In genomic region chr17:82698065-82698973, GRCh38 we compare ENCODE assay signal across 8 cellular contexts. TPM values are rescaled to one million over a fixed set of nuclear protein-coding genes. Genes with fewer than 3 reads are reported as not detected.
DNase-seq lines count a peak whose midpoint lies in the region; ATAC-seq lines count a peak whose summit lies in the region.

Gene RAB40B (minus strand): TSS chr17:82698698. CDS start chr17:82698596, 102 bp downstream.

- H3K9me3 ChIP-seq in BLaER1, result peaks cover 38% of the 10 kb centered on the region

- peaks cover 21% of the 10 kb centered on the region for H4K20me1 ChIP-seq in BLaER1

- peaks cover 12% of the 10 kb centered on the region for H3K27me3 Mint-ChIP-seq in activated CD4-positive, alpha-beta T cell treated with anti-CD3 and anti-CD28 coated beads, Interleukin-2, amount 10 ng/mL, durations not matched to agents 7 days and 5 days

- H3K9me3 Mint-ChIP-seq in activated CD4-positive, alpha-beta T cell treated with anti-CD3 and anti-CD28 coated beads, Interleukin-2, amount 10 ng/mL, durations not matched to agents 7 days and 5 days, result peaks cover 9% of the 10 kb centered on the region

- H3K27me3 ChIP-seq in BLaER1 (peaks cover 40% of the 10 kb centered on the region), layer of hippocampus (ENCODE audit: control insufficient read depth, insufficient read depth, low read length) (no peaks in the 10 kb centered on the region)

- H3K27ac ChIP-seq in BLaER1 (no peak within 1 kb of the TSS), layer of hippocampus (ENCODE audit: low read depth, low read length) (peak within 1 kb of the TSS; percentile 69)

- peak within 1 kb of the TSS; percentile 78 for H3K4me3 Mint-ChIP-seq in activated CD4-positive, alpha-beta T cell treated with anti-CD3 and anti-CD28 coated beads, Interleukin-2, amount 10 ng/mL, durations not matched to agents 7 days and 5 days

- peak within 1 kb of the TSS; percentile 73 for H3K4me3 ChIP-seq in BLaER1

- POLR2A ChIA-PET in activated CD4-positive, alpha-beta T cell treated with anti-CD3 and anti-CD28 coated beads, Interleukin-2, amount 10 ng/mL, durations not matched to agents 7 days and 5 days (lab: Charles Lee), result no interaction called here

- peaks cover 5% of the 10 kb centered on the region for H3K4me1 Mint-ChIP-seq in activated CD4-positive, alpha-beta T cell treated with anti-CD3 and anti-CD28 coated beads, Interleukin-2, amount 10 ng/mL, durations not matched to agents 7 days and 5 days

- ATAC-seq in HG03442 (IDR thresholded peaks at IDR 0.05; ENCODE audit: unreplicated experiment), result peak; percentile 94

- peak within 1 kb of the TSS; percentile 50 for H3K27ac Mint-ChIP-seq in activated CD4-positive, alpha-beta T cell treated with anti-CD3 and anti-CD28 coated beads, Interleukin-2, amount 10 ng/mL, durations not matched to agents 7 days and 5 days

- peaks cover 42% of the 10 kb centered on the region for H3K4me1 ChIP-seq in BLaER1

- DNase-seq in GM19240 (ENCODE audit: insufficient read length, low spot score) (peak; percentile 99), NCI-H510A treated with DMSO at 0.1 percent for 48 hours (lab: John Stamatoyannopoulos, UW) (peak; percentile 90), dedifferentiated amniotic fluid mesenchymal stem cell (ENCODE audit: extremely low spot score) (peak; percentile 99)
- DNase-seq in activated CD4-positive, alpha-beta T cell treated with anti-CD3 and anti-CD28 coated beads, Interleukin-2, amount 10 ng/mL, durations not matched to agents 7 days and 5 days, result peak; percentile 99
- peak; percentile 95 to 97 for DNase-seq in stimulated activated CD4-positive, alpha-beta T cell treated with anti-CD3 and anti-CD28 coated beads, Interleukin-1b, Interleukin-23, amount 100 ng/mL, for 1 hour (ENCODE audit: low read depth in 2 of 2)

- peaks cover 12% of the 10 kb centered on the region for H3K36me3 ChIP-seq in BLaER1

- peak within 1 kb of the TSS; percentile 53 for H3K9ac ChIP-seq in BLaER1

- CTCF ChIA-PET in activated CD4-positive, alpha-beta T cell treated with anti-CD3 and anti-CD28 coated beads, Interleukin-2, amount 10 ng/mL, durations not matched to agents 7 days and 5 days (lab: Charles Lee), result interaction anchor here (1.0 kb wide), 1 partner anchor 29 kb away, joined by 3 read pairs; no protein-coding TSS in a partner anchor

- H3K4me2 ChIP-seq in BLaER1, result peak within 1 kb of the TSS; percentile 100

- H3K36me3 Mint-ChIP-seq in activated CD4-positive, alpha-beta T cell treated with anti-CD3 and anti-CD28 coated beads, Interleukin-2, amount 10 ng/mL, durations not matched to agents 7 days and 5 days (ENCODE audit: low read depth), result peaks cover 9% of the 10 kb centered on the region

RNA-seq across cellular contexts. Expression of gene RAB40B, which starts in this region (rescaled TPM):
- 1 to 10 TPM; 1.7 to 2.2 TPM for total RNA-seq in activated CD4-positive, alpha-beta T cell treated with anti-CD3 and anti-CD28 coated beads, Interleukin-2, amount 10 ng/mL, durations not matched to agents 7 days and 5 days
